ENCODE assay signal across 11 cellular contexts in the genomic region with DNA sequence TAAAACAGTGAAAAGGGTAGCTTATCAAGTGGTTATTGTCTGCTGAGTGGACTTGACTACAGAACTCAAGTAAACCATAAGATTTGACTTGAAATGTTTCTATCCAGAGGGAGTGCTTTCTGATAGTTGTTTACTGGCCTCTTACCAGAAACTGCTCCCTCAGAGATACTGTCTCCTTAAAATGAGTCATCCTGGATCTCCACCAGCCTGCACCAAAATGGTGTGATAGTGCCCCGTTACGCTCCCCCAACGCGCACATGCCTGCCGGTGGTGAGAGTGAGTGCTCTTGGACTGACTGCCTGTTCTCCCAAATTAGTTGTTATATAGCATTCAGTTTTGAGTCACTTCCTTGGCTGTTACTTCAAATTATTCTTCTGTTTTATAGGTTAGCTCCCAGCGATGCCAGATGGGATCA. TPM values are rescaled to one million over a fixed set of nuclear protein-coding genes. Genes with fewer than 3 reads are reported as not detected.
A peak's percentile ranks its signal among the peaks of the same experiment; 100 is the strongest.
DNase-seq lines count a peak whose midpoint lies in the region; ATAC-seq and TF ChIP-seq lines count a peak whose summit lies in the region.
"Had no signal": no experiment of that assay in that cellular context is flagged by ENCODE, and none has a peak within 500 bp of the region (broad histone marks: within the 10 kb centered on the region; RNA-seq: fewer than 3 reads in every experiment).

No MANE protein-coding gene starts in this region.

- intact Hi-C loops in Right ventricle myocardium inferior (cut with DNase I): no loop called here
- intact Hi-C loops in cardiac septum (cut with DNase I): no loop called here
- intact Hi-C loops in adrenal gland (cut with DNase I): loop anchor here in 1 of 2 donors (10.0 kb wide), 2 partner anchors 62 to 152 kb away; a partner anchor contains a TSS
- intact Hi-C loops in vagina (cut with DNase I): no loop called here

- H3K36me3 ChIP-seq in adrenal gland (replicated peaks in 1 of 2) (peaks cover 0 to 18% of the 10 kb centered on the region in 2 donors), right atrium auricular region (peaks cover 41% of the 10 kb centered on the region), vagina (peaks cover 0 to 19% of the 10 kb centered on the region in 2 donors)

- no peaks in the 10 kb centered on the region for H3K27me3 ChIP-seq in adrenal gland
- no peaks in the 10 kb centered on the region for H3K27me3 ChIP-seq in right atrium auricular region
- H3K27me3 ChIP-seq in vagina: no peaks in the 10 kb centered on the region

- WGBS in adrenal gland, 4 donors: 32 to 42% (median 37%) methylated on average over 5 to 6 of the region's 6 CpGs

- no peaks in the 10 kb centered on the region for H3K9me3 ChIP-seq in adrenal gland (replicated peaks in 1 of 3)
- H3K9me3 ChIP-seq in right atrium auricular region: no peaks in the 10 kb centered on the region
- H3K9me3 ChIP-seq in vagina: no peaks in the 10 kb centered on the region

- H3K4me1 ChIP-seq in adrenal gland (replicated peaks in 1 of 2) (peaks cover 37 to 51% of the 10 kb centered on the region in 2 donors), right atrium auricular region (peaks cover 0 to 59% of the 10 kb centered on the region in 2 donors), vagina (peaks cover 64% of the 10 kb centered on the region)

- ATAC-seq in Right ventricle myocardium inferior: peak; percentile 39
- no peak for ATAC-seq in GM19463 (IDR thresholded peaks at IDR 0.05; ENCODE audit: unreplicated experiment)

- TF ChIP-seq CTCF in adrenal gland (IDR thresholded peaks at IDR 0.05) (no peak), right atrium auricular region (IDR thresholded peaks at IDR 0.05) (no peak), vagina (IDR thresholded peaks at IDR 0.05) (no peak)

- H3K4me3 ChIP-seq in adrenal gland: no peak overlapping the region
- H3K4me3 ChIP-seq in right atrium auricular region: no peak overlapping the region
- no peak overlapping the region for H3K4me3 ChIP-seq in vagina

- peak overlapping the region in 4 of 5 donors; percentile 34 to 80 (median 50) for H3K27ac ChIP-seq in adrenal gland
- H3K27ac ChIP-seq in right atrium auricular region: peak overlapping the region; percentile 65 to 88
- peak overlapping the region; percentile 51 for H3K27ac ChIP-seq in vagina

- DNase-seq in Right ventricle myocardium inferior (ENCODE audit: missing footprints): no peak
- no peak for DNase-seq in cardiac septum (ENCODE audit: low spot score)
- peak in 6 of 7 donors; percentile 73 to 80 (median 76) for DNase-seq in adrenal gland
- DNase-seq in right atrium auricular region (ENCODE audit: low spot score): no peak
- DNase-seq in vagina (ENCODE audit: extremely low spot score in 2 of 2): no peak
- DNase-seq in amniotic stem cell (lab: John Stamatoyannopoulos, UW): no peak
- DNase-seq in stimulated activated CD4-positive, alpha-beta T cell treated with anti-CD3 and anti-CD28 coated beads, Interleukin-1b, Interleukin-23, amount 100 ng/mL, for 48 hours: no peak
- DNase-seq: DMS79, NCI-H1694 treated with DMSO at 0.1 percent for 48 hours, substantia nigra had no signal

- peak in 1 of 2 donors; percentile 30 for TF ChIP-seq POLR2A in adrenal gland (IDR thresholded peaks at IDR 0.05)
- TF ChIP-seq POLR2A in vagina (IDR thresholded peaks at IDR 0.05): no peak

RNA-seq across cellular contexts. Expression of a gene that starts 22.9 kb away (rescaled TPM):
- total RNA-seq in Right ventricle myocardium inferior (3.4 TPM), cardiac septum (2.7 TPM), adrenal gland (1 to 10 TPM in 6 of 8 donors, not detected in 2; 1.5 to 5.7 (median 2.8) TPM), right atrium auricular region (1 to 10 TPM; 2.1 to 3.5 TPM), vagina (21.4 TPM)
- polyA plus RNA-seq in adrenal gland: 10 to 100 TPM in 2 of 3 donors, 1 to 10 TPM in 1; 4.5 to 37.2 (median 14.3) TPM

RNA-seq across cellular contexts. Expression of a gene that starts 22.9 kb away (rescaled TPM):
- total RNA-seq in Right ventricle myocardium inferior (5.7 TPM), cardiac septum (6.2 TPM), adrenal gland (10 to 100 TPM in 2 of 8 donors, 1 to 10 TPM in 6; 4.5 to 37.8 (median 6.4) TPM), right atrium auricular region (1 to 10 TPM; 4.5 to 6.4 TPM), vagina (24.8 TPM)
- 1 to 10 TPM; 3.4 to 4.3 (median 3.8) TPM for polyA plus RNA-seq in adrenal gland

RNA-seq across cellular contexts. Expression of a gene that starts 25.2 kb away (rescaled TPM):
- total RNA-seq in Right ventricle myocardium inferior (38.2 TPM), cardiac septum (17.6 TPM), adrenal gland (10 to 100 TPM in 7 of 8 donors, 1 to 10 TPM in 1; 9.5 to 18.1 (median 14.3) TPM), right atrium auricular region (10 to 100 TPM; 23.0 to 48.7 TPM), vagina (30.0 TPM)
- polyA plus RNA-seq in adrenal gland: 10 to 100 TPM in 2 of 3 donors, 1 to 10 TPM in 1; 7.8 to 38.3 (median 32.1) TPM

Comparison
In these comparisons a context has a peak if more than half of its experiments do, and no peak if none do; other contexts are left out.
1. DNase-seq: peak in adrenal gland (6 of 7); none in Right ventricle myocardium inferior (single experiment), cardiac septum (single experiment), right atrium auricular region (single experiment), vagina (0 of 2), amniotic stem cell (single experiment) and stimulated activated CD4-positive, alpha-beta T cell treated with anti-CD3 and anti-CD28 coated beads, Interleukin-1b, Interleukin-23, amount 100 ng/mL, for 48 hours (single experiment).
2. Peak in every context shown above with its lines, with median percentiles within 50 percentile points of each other: H3K27ac ChIP-seq.